In the genomic region with DNA sequence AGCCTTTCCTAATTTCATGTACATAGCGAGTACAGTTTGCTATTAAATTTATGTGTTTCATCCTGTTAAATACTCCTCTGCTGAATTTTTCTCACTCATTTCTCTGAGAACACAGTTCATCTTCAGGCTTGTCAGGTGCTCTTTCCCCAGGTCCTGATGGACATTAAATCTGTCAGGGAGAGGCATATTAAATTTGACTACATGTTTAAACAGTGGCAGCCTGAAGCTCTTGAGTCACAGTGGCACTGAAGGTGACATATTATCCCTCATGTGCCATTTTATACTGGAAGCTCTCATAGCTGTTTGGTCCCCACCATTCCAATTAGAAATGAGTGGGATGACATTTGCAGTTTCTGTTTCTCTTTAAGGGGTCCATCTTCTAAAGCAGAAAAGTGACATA, we compare ENCODE assay signal across 8 cellular contexts.
"Had no signal": no experiment of that assay in that cellular context is flagged by ENCODE, and none has a peak within 500 bp of the region (broad histone marks: within the 10 kb centered on the region; RNA-seq: fewer than 3 reads in every experiment).

No MANE protein-coding gene starts in this region.

- H3K9me3 ChIP-seq: HAP-1 had no signal

- H3K9ac ChIP-seq: GM23248 had no signal

- H3K36me3 ChIP-seq: HAP-1 had no signal

- FAIRE-seq: K562 had no signal

- DNase-seq: GM23248, GOT3, H7, HFFc6, IMR-90 had no signal

- H3K4me3 ChIP-seq: GM23248, HAP-1, K562 had no signal

- H2AFZ ChIP-seq: GM23248 had no signal

- H3K27ac ChIP-seq: GM23248, HL-60 had no signal
